16 cellular contexts compared by ENCODE assay signal in the genomic region with DNA sequence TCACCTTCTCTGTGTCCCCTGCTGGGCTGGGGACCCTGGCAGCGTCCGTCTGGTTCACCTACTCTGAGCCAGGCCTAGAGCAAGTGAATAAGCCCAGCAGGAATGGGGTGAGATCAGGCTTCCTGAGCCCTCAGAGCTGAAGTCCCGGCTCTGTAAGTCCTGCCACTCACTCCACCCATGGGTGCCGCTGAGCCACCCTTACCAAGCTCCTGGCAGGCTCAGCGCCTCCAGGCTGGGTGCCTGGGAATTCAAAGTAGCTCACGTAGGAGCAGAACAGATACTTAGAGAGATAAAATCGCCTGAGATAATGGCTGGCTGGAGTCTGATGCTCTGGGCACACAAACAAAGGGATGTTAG. TPM values are rescaled to one million over a fixed set of nuclear protein-coding genes. Genes with fewer than 3 reads are reported as not detected.
DNase-seq lines count a peak whose midpoint lies in the region; ATAC-seq and TF ChIP-seq lines count a peak whose summit lies in the region.
"Had no signal": no experiment of that assay in that cellular context is flagged by ENCODE, and none has a peak within 500 bp of the region (broad histone marks: within the 10 kb centered on the region; RNA-seq: fewer than 3 reads in every experiment).

No MANE protein-coding gene starts in this region.

- H3K27me3 ChIP-seq in stomach: no peaks in the 10 kb centered on the region
- H3K27me3 ChIP-seq: hepatocyte had no signal

- 61 to 78% methylated on average over 7 of the region's 7 CpGs for WGBS in lower leg skin, 2 donors
- WGBS in stomach, 5 donors: 86 to 90% (median 88%) methylated on average over 7 of the region's 7 CpGs

- TF ChIP-seq CTCF in VCaP (conservative IDR thresholded peaks at IDR 0.05) (no peak), lower leg skin (IDR thresholded peaks at IDR 0.05) (no peak), stomach (IDR thresholded peaks at IDR 0.05) (no peak)

- no peak for TF ChIP-seq EP300 in stomach (IDR thresholded peaks at IDR 0.05)

- intact Hi-C loops in lower leg skin (cut with DNase I; ENCODE audit: low total_unique reads): no loop called here
- intact Hi-C loops in stomach (cut with DNase I; ENCODE audit: low total_unique reads): no loop called here

- H3K27me3 Mint-ChIP-seq in activated naive CD8-positive, alpha-beta T cell: no peaks in the 10 kb centered on the region
- H3K27me3 Mint-ChIP-seq in activated naive CD8-positive, alpha-beta T cell treated with anti-CD3 and anti-CD28 coated beads, Interleukin-2, amount 50 U/mL, for 24 hours: no peaks in the 10 kb centered on the region

- peaks cover 69 to 99% (median 88%) of the 10 kb centered on the region in 4 donors for H3K36me3 ChIP-seq in stomach

- no peaks in the 10 kb centered on the region for H3K36me3 Mint-ChIP-seq in activated naive CD8-positive, alpha-beta T cell
- peaks cover 40% of the 10 kb centered on the region for H3K36me3 Mint-ChIP-seq in activated naive CD8-positive, alpha-beta T cell treated with anti-CD3 and anti-CD28 coated beads, Interleukin-2, amount 50 U/mL, for 24 hours (ENCODE audit: low read depth)

- no peaks in the 10 kb centered on the region for H3K9me3 Mint-ChIP-seq in activated naive CD8-positive, alpha-beta T cell (ENCODE audit: low read depth)
- no peaks in the 10 kb centered on the region for H3K9me3 Mint-ChIP-seq in activated naive CD8-positive, alpha-beta T cell treated with anti-CD3 and anti-CD28 coated beads, Interleukin-2, amount 50 U/mL, for 24 hours

- ATAC-seq in activated naive CD8-positive, alpha-beta T cell treated with anti-CD3 and anti-CD28 coated beads, Interleukin-2, amount 50 U/mL, for 24 hours: no peak
- no peak for ATAC-seq in HG02852 (IDR thresholded peaks at IDR 0.05; ENCODE audit: unreplicated experiment)
- ATAC-seq: GM12878, psoas muscle had no signal

- H3K4me3 ChIP-seq in lower leg skin (ENCODE audit: low read depth, poor library complexity, severe bottlenecking) (no peak overlapping the region), stomach (no peak overlapping the region)
- H3K4me3 ChIP-seq: GM12878, hepatocyte, K562, psoas muscle had no signal

- no peak for DNase-seq in activated naive CD8-positive, alpha-beta T cell treated with anti-CD3 and anti-CD28 coated beads, Interleukin-2, amount 50 U/mL, for 24 hours
- peak; percentile 14 to 63 for DNase-seq in lower leg skin (ENCODE audit: low spot score in 2 of 2)
- DNase-seq in stomach: peak; percentile 4
- no peak for DNase-seq in NAMALWA (ENCODE audit: low spot score)
- no peak for DNase-seq in DMS153 treated with DMSO at 0.1 percent for 48 hours (lab: John Stamatoyannopoulos, UW; ENCODE audit: unreplicated experiment)
- DNase-seq: activated naive CD4-positive, alpha-beta T cell treated with anti-CD3 and anti-CD28 coated beads, Interleukin-2, amount 50 U/mL, for 16 hours; NCI-H1092 treated with DMSO at 0.1 percent for 48 hours; NCI-H748 treated with DMSO at 0.1 percent for 48 hours had no signal

- peak overlapping the region; percentile 34 for H3K27ac Mint-ChIP-seq in activated naive CD8-positive, alpha-beta T cell
- no peak overlapping the region for H3K27ac Mint-ChIP-seq in activated naive CD8-positive, alpha-beta T cell treated with anti-CD3 and anti-CD28 coated beads, Interleukin-2, amount 50 U/mL, for 24 hours

- H3K4me1 ChIP-seq in stomach: peaks cover 27 to 66% (median 47%) of the 10 kb centered on the region in 4 donors

- no peaks in the 10 kb centered on the region for H3K9me3 ChIP-seq in stomach
- H3K9me3 ChIP-seq: psoas muscle had no signal

- H3K4me1 Mint-ChIP-seq in activated naive CD8-positive, alpha-beta T cell (ENCODE audit: low read depth): peaks cover 15% of the 10 kb centered on the region
- H3K4me1 Mint-ChIP-seq in activated naive CD8-positive, alpha-beta T cell treated with anti-CD3 and anti-CD28 coated beads, Interleukin-2, amount 50 U/mL, for 24 hours: peaks cover 13% of the 10 kb centered on the region

- H3K4me3 Mint-ChIP-seq in activated naive CD8-positive, alpha-beta T cell: no peak overlapping the region
- H3K4me3 Mint-ChIP-seq in activated naive CD8-positive, alpha-beta T cell treated with anti-CD3 and anti-CD28 coated beads, Interleukin-2, amount 50 U/mL, for 24 hours: no peak overlapping the region

- H3K27ac ChIP-seq in VCaP: peak overlapping the region; percentile 41
- H3K27ac ChIP-seq in stomach: peak overlapping the region in 1 of 5 donors; percentile 14
- H3K27ac ChIP-seq: hepatocyte, psoas muscle had no signal

- TF ChIP-seq POLR2A in lower leg skin (IDR thresholded peaks at IDR 0.05) (no peak), stomach (IDR thresholded peaks at IDR 0.05) (no peak)

RNA-seq across cellular contexts. Expression of a gene that starts 45.8 kb away (rescaled TPM):
- 10 to 100 TPM; 51.8 to 76.2 (median 63.9) TPM for total RNA-seq in lower leg skin
- total RNA-seq in stomach: 100 to 1,000 TPM in 3 of 5 donors, 10 to 100 TPM in 2; 93.0 to 183 (median 107) TPM
- 100 to 1,000 TPM in 1 of 3 donors, 10 to 100 TPM in 2; 33.7 to 119 (median 94.3) TPM for polyA plus RNA-seq in stomach

RNA-seq across cellular contexts. Expression of a gene that starts 51.6 kb away (rescaled TPM):
- total RNA-seq in lower leg skin (not detected), stomach (not detected)
- not detected for polyA plus RNA-seq in stomach
- total RNA-seq: GM12878, hepatocyte, K562, myocyte, psoas muscle had no signal
- polyA plus RNA-seq: hepatocyte, K562 had no signal

Comparison
In these comparisons a context has a peak if more than half of its experiments do, and no peak if none do; other contexts are left out.
1. DNase-seq: peak in lower leg skin (2 of 2) and stomach (single experiment); none in activated naive CD8-positive, alpha-beta T cell treated with anti-CD3 and anti-CD28 coated beads, Interleukin-2, amount 50 U/mL, for 24 hours (single experiment), NAMALWA (single experiment) and DMS153 treated with DMSO at 0.1 percent for 48 hours (single experiment).